In the genomic region with DNA sequence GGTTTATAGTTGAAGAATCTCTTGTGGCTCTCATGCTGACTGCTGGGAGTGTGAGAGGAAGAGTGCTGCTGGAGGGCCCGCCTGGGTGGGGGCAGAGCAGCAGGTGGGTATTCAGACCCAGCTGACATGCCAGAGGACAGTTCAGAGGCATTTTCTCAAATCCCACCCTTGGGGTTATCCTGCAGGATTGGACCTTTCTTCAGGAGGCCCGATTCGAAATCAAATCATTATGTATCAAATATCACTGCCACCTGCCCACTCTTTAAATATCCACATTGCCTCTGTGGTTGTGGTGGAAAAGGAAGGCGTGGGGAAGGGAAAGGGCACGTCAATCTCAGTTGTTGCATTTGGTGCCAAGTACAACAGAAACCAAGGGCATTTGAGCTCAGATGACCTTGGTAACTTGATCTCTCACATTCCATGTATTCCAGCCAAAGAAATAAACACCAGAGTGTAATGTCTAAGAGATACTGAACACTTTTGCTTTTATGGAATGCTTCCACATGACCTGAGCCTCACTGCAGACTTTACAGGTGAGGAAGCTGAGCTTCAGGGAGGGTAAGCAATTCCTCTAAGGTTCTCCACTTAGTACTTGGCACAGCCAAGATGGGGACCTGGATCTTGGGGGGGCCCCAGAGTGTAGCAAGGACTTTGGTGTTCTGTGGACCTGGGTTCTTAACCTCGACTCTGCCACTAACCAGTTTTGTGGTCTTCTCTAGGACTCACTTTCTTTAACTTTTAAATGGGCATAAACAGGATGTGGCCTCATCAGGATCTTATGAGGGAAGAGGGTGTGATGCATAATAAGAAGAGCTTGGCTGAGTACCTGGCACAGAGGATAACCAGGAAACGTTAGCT, we compare ENCODE assay signal across 10 cellular contexts.
DNase-seq lines count a peak whose midpoint lies in the region; ATAC-seq, FAIRE-seq and TF ChIP-seq lines count a peak whose summit lies in the region.
"Had no signal": no experiment of that assay in that cellular context is flagged by ENCODE, and none has a peak within 500 bp of the region (broad histone marks: within the 10 kb centered on the region; RNA-seq: fewer than 3 reads in every experiment).

No MANE protein-coding gene starts in this region.

- peak overlapping the region; percentile 51 for H3K27ac ChIP-seq in lower lobe of right lung

- TF ChIP-seq CTCF in bronchial epithelial cell (IDR thresholded peaks at IDR 0.05; ENCODE audit: insufficient read depth, low read length, severe bottlenecking) = no peak
- no peak for TF ChIP-seq CTCF in lower lobe of right lung (IDR thresholded peaks at IDR 0.05)

- H3K27ac Mint-ChIP-seq in activated naive CD4-positive, alpha-beta T cell treated with anti-CD3 and anti-CD28 coated beads for 36 hours = no peak overlapping the region

- no peaks in the 10 kb centered on the region for H3K27me3 ChIP-seq in bronchial epithelial cell (ENCODE audit: control insufficient read depth, insufficient read depth, low read length)
- no peaks in the 10 kb centered on the region for H3K27me3 ChIP-seq in lower lobe of right lung (ENCODE audit: low read depth)

- H3K4me1 ChIP-seq in lower lobe of right lung = peaks cover 35% of the 10 kb centered on the region

- H3K9me3 ChIP-seq in lower lobe of right lung = no peaks in the 10 kb centered on the region

- no peak overlapping the region for H3K4me3 ChIP-seq in bronchial epithelial cell (ENCODE audit: low read depth, low read length)
- no peak overlapping the region for H3K4me3 ChIP-seq in lower lobe of right lung

- CTCF ChIA-PET in activated naive CD4-positive, alpha-beta T cell treated with anti-CD3 and anti-CD28 coated beads for 36 hours (lab: Charles Lee) = interaction anchor here (0.6 kb wide), 1 partner anchor 394 kb away, joined by 3 read pairs; no protein-coding TSS in a partner anchor

- H3K4me3 Mint-ChIP-seq in activated naive CD4-positive, alpha-beta T cell treated with anti-CD3 and anti-CD28 coated beads for 36 hours = no peak overlapping the region
- H3K4me3 Mint-ChIP-seq: CD14-positive monocyte had no signal

- intact Hi-C loops in activated naive CD4-positive, alpha-beta T cell treated with anti-CD3 and anti-CD28 coated beads for 36 hours (cut with micrococcal nuclease) = loop anchor here (5.0 kb wide), 1 partner anchor 89 kb away; no protein-coding TSS in a partner anchor
- intact Hi-C loops in lower lobe of right lung (cut with DNase I) = no loop called here

- H3K27me3 Mint-ChIP-seq in activated naive CD4-positive, alpha-beta T cell treated with anti-CD3 and anti-CD28 coated beads for 36 hours (ENCODE audit: low read depth) = no peaks in the 10 kb centered on the region

- peaks cover 39% of the 10 kb centered on the region for H3K4me1 Mint-ChIP-seq in activated naive CD4-positive, alpha-beta T cell treated with anti-CD3 and anti-CD28 coated beads for 36 hours (ENCODE audit: low read depth)

- no peaks in the 10 kb centered on the region for H3K36me3 ChIP-seq in bronchial epithelial cell (ENCODE audit: control insufficient read depth, insufficient read depth, low read length)
- peaks cover 5% of the 10 kb centered on the region for H3K36me3 ChIP-seq in lower lobe of right lung

- peaks cover 4% of the 10 kb centered on the region for H3K36me3 Mint-ChIP-seq in activated naive CD4-positive, alpha-beta T cell treated with anti-CD3 and anti-CD28 coated beads for 36 hours (ENCODE audit: low read depth)

- H3K9me3 Mint-ChIP-seq in activated naive CD4-positive, alpha-beta T cell treated with anti-CD3 and anti-CD28 coated beads for 36 hours = no peaks in the 10 kb centered on the region

- ATAC-seq in lower lobe of right lung (peak; percentile 67 to 80), HG03097 (IDR thresholded peaks at IDR 0.05; ENCODE audit: low FRiP score, unreplicated experiment) (no peak), GM21367 (IDR thresholded peaks at IDR 0.05; ENCODE audit: unreplicated experiment) (no peak)

- FAIRE-seq in bronchial epithelial cell (lab: Jason Lieb, UNC) (no peak), urothelium cell line (lab: Jason Lieb, UNC) (no peak)

- peak; percentile 14 for DNase-seq in activated naive CD4-positive, alpha-beta T cell treated with anti-CD3 and anti-CD28 coated beads for 36 hours
- DNase-seq in activated naive CD4-positive, alpha-beta T cell (lab: John Stamatoyannopoulos, UW) = no peak
- DNase-seq in bronchial epithelial cell (ENCODE audit: low read depth) (peak; percentile 33), lower lobe of right lung (no peak), urothelium cell line (ENCODE audit: low spot score) (peak; percentile 48), NCI-H187 (lab: John Stamatoyannopoulos, UW) (no peak)
- DNase-seq: activated CD4-positive, alpha-beta T cell treated with anti-CD3 and anti-CD28 coated beads for 48 hours had no signal

Comparison
In these comparisons a context has a peak if more than half of its experiments do, and no peak if none do; other contexts are left out.
1. DNase-seq: peak in activated naive CD4-positive, alpha-beta T cell treated with anti-CD3 and anti-CD28 coated beads for 36 hours (single experiment), bronchial epithelial cell (single experiment) and urothelium cell line (single experiment); none in activated naive CD4-positive, alpha-beta T cell (0 of 4), lower lobe of right lung (single experiment) and NCI-H187 (0 of 2).
2. ATAC-seq: peak in lower lobe of right lung (2 of 2); none in HG03097 (single experiment) and GM21367 (single experiment).